1 cellular context compared by ENCODE assay signal in genomic region chr3:30476373-30477082, GRCh38.
TF ChIP-seq lines count a peak whose summit lies in the region.

No MANE protein-coding gene starts in this region.

TF ChIP-seq in HEK293, 187 proteins besides CTCF, POLR2A, EP300 and RAD21 (continued from another document):
- TF ChIP-seq, protein P1, sequence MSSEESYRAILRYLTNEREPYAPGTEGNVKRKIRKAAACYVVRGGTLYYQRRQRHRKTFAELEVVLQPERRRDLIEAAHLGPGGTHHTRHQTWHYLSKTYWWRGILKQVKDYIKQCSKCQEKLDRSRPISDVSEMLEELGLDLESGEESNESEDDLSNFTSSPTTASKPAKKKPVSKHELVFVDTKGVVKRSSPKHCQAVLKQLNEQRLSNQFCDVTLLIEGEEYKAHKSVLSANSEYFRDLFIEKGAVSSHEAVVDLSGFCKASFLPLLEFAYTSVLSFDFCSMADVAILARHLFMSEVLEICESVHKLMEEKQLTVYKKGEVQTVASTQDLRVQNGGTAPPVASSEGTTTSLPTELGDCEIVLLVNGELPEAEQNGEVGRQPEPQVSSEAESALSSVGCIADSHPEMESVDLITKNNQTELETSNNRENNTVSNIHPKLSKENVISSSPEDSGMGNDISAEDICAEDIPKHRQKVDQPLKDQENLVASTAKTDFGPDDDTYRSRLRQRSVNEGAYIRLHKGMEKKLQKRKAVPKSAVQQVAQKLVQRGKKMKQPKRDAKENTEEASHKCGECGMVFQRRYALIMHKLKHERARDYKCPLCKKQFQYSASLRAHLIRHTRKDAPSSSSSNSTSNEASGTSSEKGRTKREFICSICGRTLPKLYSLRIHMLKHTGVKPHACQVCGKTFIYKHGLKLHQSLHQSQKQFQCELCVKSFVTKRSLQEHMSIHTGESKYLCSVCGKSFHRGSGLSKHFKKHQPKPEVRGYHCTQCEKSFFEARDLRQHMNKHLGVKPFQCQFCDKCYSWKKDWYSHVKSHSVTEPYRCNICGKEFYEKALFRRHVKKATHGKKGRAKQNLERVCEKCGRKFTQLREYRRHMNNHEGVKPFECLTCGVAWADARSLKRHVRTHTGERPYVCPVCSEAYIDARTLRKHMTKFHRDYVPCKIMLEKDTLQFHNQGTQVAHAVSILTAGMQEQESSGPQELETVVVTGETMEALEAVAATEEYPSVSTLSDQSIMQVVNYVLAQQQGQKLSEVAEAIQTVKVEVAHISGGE (tag by site-specific recombination; conservative IDR thresholded peaks at IDR 0.05; ENCODE audit: low read depth), result no peak
- TF ChIP-seq, protein P2, sequence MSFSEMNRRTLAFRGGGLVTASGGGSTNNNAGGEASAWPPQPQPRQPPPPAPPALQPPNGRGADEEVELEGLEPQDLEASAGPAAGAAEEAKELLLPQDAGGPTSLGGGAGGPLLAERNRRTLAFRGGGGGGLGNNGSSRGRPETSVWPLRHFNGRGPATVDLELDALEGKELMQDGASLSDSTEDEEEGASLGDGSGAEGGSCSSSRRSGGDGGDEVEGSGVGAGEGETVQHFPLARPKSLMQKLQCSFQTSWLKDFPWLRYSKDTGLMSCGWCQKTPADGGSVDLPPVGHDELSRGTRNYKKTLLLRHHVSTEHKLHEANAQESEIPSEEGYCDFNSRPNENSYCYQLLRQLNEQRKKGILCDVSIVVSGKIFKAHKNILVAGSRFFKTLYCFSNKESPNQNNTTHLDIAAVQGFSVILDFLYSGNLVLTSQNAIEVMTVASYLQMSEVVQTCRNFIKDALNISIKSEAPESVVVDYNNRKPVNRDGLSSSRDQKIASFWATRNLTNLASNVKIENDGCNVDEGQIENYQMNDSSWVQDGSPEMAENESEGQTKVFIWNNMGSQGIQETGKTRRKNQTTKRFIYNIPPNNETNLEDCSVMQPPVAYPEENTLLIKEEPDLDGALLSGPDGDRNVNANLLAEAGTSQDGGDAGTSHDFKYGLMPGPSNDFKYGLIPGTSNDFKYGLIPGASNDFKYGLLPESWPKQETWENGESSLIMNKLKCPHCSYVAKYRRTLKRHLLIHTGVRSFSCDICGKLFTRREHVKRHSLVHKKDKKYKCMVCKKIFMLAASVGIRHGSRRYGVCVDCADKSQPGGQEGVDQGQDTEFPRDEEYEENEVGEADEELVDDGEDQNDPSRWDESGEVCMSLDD (tag by site-specific recombination; IDR thresholded peaks at IDR 0.05), result no peak
- TF ChIP-seq ZNF16 (tag by site-specific recombination; IDR thresholded peaks at IDR 0.05; ENCODE audit: low read depth) (no peak), ZNF175 (tag by site-specific recombination; IDR thresholded peaks at IDR 0.05) (no peak), ZNF658 (tag by site-specific recombination; IDR thresholded peaks at IDR 0.05) (no peak), ZNF488 (tag by site-specific recombination; IDR thresholded peaks at IDR 0.05) (no peak), ZBTB48 (tag by site-specific recombination; IDR thresholded peaks at IDR 0.05) (no peak), OVOL3 (tag by site-specific recombination; IDR thresholded peaks at IDR 0.05) (no peak), OSR2 (tag by site-specific recombination; IDR thresholded peaks at IDR 0.05) (0 out of 2 replicates have a peak, but pooled peaks have one; percentile 11), SP3 (tag by site-specific recombination; IDR thresholded peaks at IDR 0.05) (0 out of 2 replicates have a peak, but pooled peaks have one; percentile 17), ZNF555 (tag by site-specific recombination; conservative IDR thresholded peaks at IDR 0.05) (no peak), ZNF132 (tag by site-specific recombination; IDR thresholded peaks at IDR 0.05; ENCODE audit: borderline replicate concordance) (no peak), ZNF530 (tag by site-specific recombination; IDR thresholded peaks at IDR 0.05; ENCODE audit: low read depth) (no peak), ZNF76 (tag by site-specific recombination; IDR thresholded peaks at IDR 0.05; ENCODE audit: borderline replicate concordance, low read depth) (no peak), ZSCAN16 (tag by site-specific recombination; IDR thresholded peaks at IDR 0.05) (no peak), ZNF830 (tag by site-specific recombination; IDR thresholded peaks at IDR 0.05; ENCODE audit: low read depth) (no peak), ZBTB26 (tag by site-specific recombination; optimal IDR thresholded peaks at IDR 0.05) (no peak), SCRT2 (tag by site-specific recombination; IDR thresholded peaks at IDR 0.05) (no peak), PRDM2 (tag by site-specific recombination; IDR thresholded peaks at IDR 0.05; ENCODE audit: borderline replicate concordance) (no peak)
- TF ChIP-seq, protein P3, sequence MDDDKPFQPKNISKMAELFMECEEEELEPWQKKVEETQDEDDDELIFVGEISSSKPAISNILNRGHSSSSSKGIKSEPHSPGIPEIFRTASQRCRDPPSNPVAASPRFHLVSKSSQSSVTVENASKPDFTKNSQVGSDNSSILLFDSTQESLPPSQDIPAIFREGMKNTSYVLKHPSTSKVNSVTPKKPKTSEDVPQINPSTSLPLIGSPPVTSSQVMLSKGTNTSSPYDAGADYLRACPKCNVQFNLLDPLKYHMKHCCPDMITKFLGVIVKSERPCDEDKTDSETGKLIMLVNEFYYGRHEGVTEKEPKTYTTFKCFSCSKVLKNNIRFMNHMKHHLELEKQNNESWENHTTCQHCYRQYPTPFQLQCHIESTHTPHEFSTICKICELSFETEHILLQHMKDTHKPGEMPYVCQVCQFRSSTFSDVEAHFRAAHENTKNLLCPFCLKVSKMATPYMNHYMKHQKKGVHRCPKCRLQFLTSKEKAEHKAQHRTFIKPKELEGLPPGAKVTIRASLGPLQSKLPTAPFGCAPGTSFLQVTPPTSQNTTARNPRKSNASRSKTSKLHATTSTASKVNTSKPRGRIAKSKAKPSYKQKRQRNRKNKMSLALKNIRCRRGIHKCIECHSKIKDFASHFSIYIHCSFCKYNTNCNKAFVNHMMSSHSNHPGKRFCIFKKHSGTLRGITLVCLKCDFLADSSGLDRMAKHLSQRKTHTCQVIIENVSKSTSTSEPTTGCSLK (tag by site-specific recombination; IDR thresholded peaks at IDR 0.05), result no peak
